9 cellular contexts compared by ENCODE assay signal in the genomic region with DNA sequence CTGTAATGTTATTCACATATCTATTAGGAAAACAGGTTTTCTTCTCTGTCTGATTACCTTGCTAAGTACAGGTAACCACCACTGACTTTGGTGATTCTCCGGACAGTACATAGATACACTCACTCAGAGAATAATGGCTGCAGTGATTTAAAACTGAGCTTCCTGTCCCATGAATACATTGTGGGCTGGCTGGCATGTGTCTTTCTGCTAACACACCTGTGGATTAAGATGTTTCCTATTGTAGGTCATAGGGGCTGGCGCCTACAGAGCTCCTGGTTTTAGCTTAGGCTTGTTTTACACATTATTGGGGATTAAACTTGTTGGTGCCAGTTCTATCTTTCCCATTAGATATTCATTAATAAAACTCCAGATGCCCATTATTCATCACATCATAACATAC.
"Had no signal": no experiment of that assay in that cellular context is flagged by ENCODE, and none has a peak within 500 bp of the region (broad histone marks: within the 10 kb centered on the region; RNA-seq: fewer than 3 reads in every experiment).

No MANE protein-coding gene starts in this region.

- H3K9me3 Mint-ChIP-seq: GM23338, H9, HFFc6 had no signal

- H3K4me1 Mint-ChIP-seq: GM23338, H9 had no signal

- H3K4me3 ChIP-seq: GM23248, GM23338, HAP-1 had no signal

- ATAC-seq: GM23338, HCT116 had no signal

- H3K27ac Mint-ChIP-seq: GM23338, H9, HFFc6 had no signal

- H3K27ac ChIP-seq: GM23248 had no signal

- H3K4me1 ChIP-seq: HAP-1 had no signal

- H3K9me3 ChIP-seq: HAP-1 had no signal

- DNase-seq: GM23248, GOT3, H7, H9, HCEC 1CT, HFFc6 had no signal

- H3K36me3 ChIP-seq: HAP-1 had no signal

- H3K4me3 Mint-ChIP-seq: GM23338, H9, HFFc6 had no signal
